In the genomic region with DNA sequence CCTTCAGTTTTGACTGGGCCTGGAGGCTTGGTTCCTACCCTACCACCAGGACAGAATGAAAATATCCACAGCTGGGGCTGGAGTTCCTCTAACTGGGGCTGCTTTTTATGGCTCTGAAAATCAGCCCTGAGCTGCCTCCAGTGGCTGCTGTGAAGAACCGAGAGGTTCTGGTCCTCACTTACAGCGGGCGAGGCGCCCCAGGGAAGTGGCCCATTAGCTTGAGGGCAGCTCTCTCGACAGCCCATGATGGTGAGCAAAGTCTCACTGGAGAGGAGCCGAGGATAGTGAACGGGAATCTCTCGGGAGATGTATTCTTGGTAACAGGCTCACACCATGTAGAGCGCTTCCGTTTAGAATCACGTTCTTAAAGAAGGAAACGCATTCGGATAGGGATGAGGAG, we compare ENCODE assay signal across 15 cellular contexts.
DNase-seq lines count a peak whose midpoint lies in the region; ATAC-seq, FAIRE-seq and TF ChIP-seq lines count a peak whose summit lies in the region.
"Had no signal": no experiment of that assay in that cellular context is flagged by ENCODE, and none has a peak within 500 bp of the region (broad histone marks: within the 10 kb centered on the region; RNA-seq: fewer than 3 reads in every experiment).

No MANE protein-coding gene starts in this region.

- H3K4me3 ChIP-seq in AG10803 (ENCODE audit: low read length), result no peak overlapping the region
- H3K4me3 ChIP-seq in GM23248, result no peak overlapping the region
- no peak overlapping the region for H3K4me3 ChIP-seq in kidney (ENCODE audit: low read length in 2 of 2)
- H3K4me3 ChIP-seq in aorta (ENCODE audit: low read length in 2 of 2), result no peak overlapping the region
- H3K4me3 ChIP-seq: BLaER1, Peyer's patch had no signal

- no peaks in the 10 kb centered on the region for H3F3A ChIP-seq in GM23248 (ENCODE audit: insufficient read depth)

- H3K79me2 ChIP-seq in GM23248 (ENCODE audit: insufficient read depth), result no peaks in the 10 kb centered on the region

- H4K20me1 ChIP-seq in GM23248 (ENCODE audit: insufficient read depth), result no peaks in the 10 kb centered on the region
- H4K20me1 ChIP-seq: BLaER1 had no signal

- intact Hi-C loops in kidney (cut with DNase I) (no loop called here), aorta (cut with DNase I) (no loop called here)

- H3K9me3 ChIP-seq in GM23248 (ENCODE audit: low read depth) (no peaks in the 10 kb centered on the region), kidney (ENCODE audit: control insufficient read depth in 1 of 2, low read length in 2 of 2) (no peaks in the 10 kb centered on the region), aorta (ENCODE audit: control insufficient read depth, low read length) (no peaks in the 10 kb centered on the region)
- H3K9me3 ChIP-seq: BLaER1, Peyer's patch had no signal

- H3K9me3 Mint-ChIP-seq in chondrocyte (ENCODE audit: low read depth), result no peaks in the 10 kb centered on the region
- H3K9me3 Mint-ChIP-seq: CD8-positive, alpha-beta memory T cell had no signal

- FAIRE-seq in kidney (lab: Jason Lieb, UNC), result no peak

- H3K4me1 Mint-ChIP-seq in chondrocyte (ENCODE audit: low read depth), result peaks cover 8% of the 10 kb centered on the region
- H3K4me1 Mint-ChIP-seq: CD8-positive, alpha-beta memory T cell had no signal

- no peak overlapping the region for H3K27ac Mint-ChIP-seq in chondrocyte (ENCODE audit: unreplicated experiment)
- H3K27ac Mint-ChIP-seq: CD8-positive, alpha-beta memory T cell had no signal

- TF ChIP-seq CTCF in AG10803 (conservative IDR thresholded peaks at IDR 0.05; ENCODE audit: low read length) (peak; percentile 12; the same call in 1 of the 2 replicates), chondrocyte (IDR thresholded peaks at IDR 0.05) (peak; percentile 11), kidney (IDR thresholded peaks at IDR 0.05; ENCODE audit: borderline replicate concordance, extremely low read depth, insufficient read depth) (no peak)

- no peak for ATAC-seq in aorta (ENCODE audit: low FRiP score)

- H3K27me3 ChIP-seq in GM23248 (replicated peaks; ENCODE audit: insufficient read depth), result no peaks in the 10 kb centered on the region
- H3K27me3 ChIP-seq in aorta (ENCODE audit: control insufficient read depth in 1 of 2, insufficient read depth in 2 of 2, low read length in 1 of 2), result no peaks in the 10 kb centered on the region
- H3K27me3 ChIP-seq: BLaER1, Peyer's patch had no signal

- H2AFZ ChIP-seq in GM23248, result peak overlapping the region; percentile 65

- H3K9ac ChIP-seq in GM23248 (no peak overlapping the region), kidney (ENCODE audit: low read length in 2 of 2) (no peak overlapping the region)
- H3K9ac ChIP-seq: BLaER1 had no signal

- H3K4me1 ChIP-seq in GM23248 (ENCODE audit: insufficient read depth) (peaks cover 11% of the 10 kb centered on the region), kidney (ENCODE audit: control insufficient read depth in 1 of 2, insufficient read depth in 1 of 2, low read depth in 1 of 2, low read length in 2 of 2) (no peaks in the 10 kb centered on the region), aorta (ENCODE audit: control insufficient read depth in 1 of 2, insufficient read depth in 2 of 2, low read length in 2 of 2) (no peaks in the 10 kb centered on the region)
- H3K4me1 ChIP-seq: BLaER1 had no signal

- H3K4me2 ChIP-seq in GM23248 (ENCODE audit: unreplicated experiment), result peak overlapping the region; percentile 13
- H3K4me2 ChIP-seq: BLaER1 had no signal

- peaks cover 20% of the 10 kb centered on the region for H3K36me3 Mint-ChIP-seq in chondrocyte (ENCODE audit: low read depth)
- H3K36me3 Mint-ChIP-seq: CD8-positive, alpha-beta memory T cell had no signal

- no peaks in the 10 kb centered on the region for H3K36me3 ChIP-seq in GM23248 (ENCODE audit: low read depth)
- no peaks in the 10 kb centered on the region for H3K36me3 ChIP-seq in kidney (ENCODE audit: control insufficient read depth in 1 of 2, insufficient read depth in 2 of 2, low read length in 2 of 2)
- H3K36me3 ChIP-seq in aorta (ENCODE audit: control insufficient read depth in 1 of 2, insufficient read depth in 2 of 2, low read length in 1 of 2), result no peaks in the 10 kb centered on the region
- H3K36me3 ChIP-seq: BLaER1, Peyer's patch had no signal

- no peaks in the 10 kb centered on the region for H3K27me3 Mint-ChIP-seq in chondrocyte (ENCODE audit: low read depth)

- H3K9me2 ChIP-seq in GM23248 (ENCODE audit: insufficient read depth), result no peaks in the 10 kb centered on the region

- H3K4me3 Mint-ChIP-seq in chondrocyte (ENCODE audit: unreplicated experiment), result no peak overlapping the region
- H3K4me3 Mint-ChIP-seq: CD8-positive, alpha-beta memory T cell had no signal

- DNase-seq in AG10803 (ENCODE audit: low read depth) (peak; percentile 21), GM23248 (peak; percentile 12), chondrocyte (ENCODE audit: low spot score) (no peak), kidney (peak; percentile 67), occipital lobe (lab: John Stamatoyannopoulos, UW) (no peak), aorta (no peak), NCI-H526 treated with DMSO at 0.1 percent for 48 hours (lab: John Stamatoyannopoulos, UW) (no peak)
- DNase-seq: CD8-positive, alpha-beta memory T cell; HCEC 1CT; NCI-H1417; NCI-H1930; NCI-H2171 treated with DMSO at 0.1 percent for 48 hours; Peyer's patch; SHP77 treated with DMSO at 0.1 percent for 48 hours had no signal

- H3K27ac ChIP-seq in GM23248 (no peak overlapping the region), kidney (ENCODE audit: low read depth in 2 of 2, low read length in 2 of 2) (no peak overlapping the region), aorta (ENCODE audit: low read depth in 1 of 2, low read length in 2 of 2) (no peak overlapping the region)
- H3K27ac ChIP-seq: BLaER1, Peyer's patch had no signal

- 52 to 53% methylated on average over 13 of the region's 13 CpGs for WGBS in GM23248 (ENCODE audit: low coverage in 1 of 2, low lambda C conversion rate in 2 of 2, missing lambda C conversion rate in 2 of 2), 2 experiments
- whole genome bisulfite sequencing in aorta, 2 donors, result 83 to 84% methylated on average over 13 of the region's 13 CpGs

- in situ Hi-C loops in GM23248 (cut with MboI), result no loop called here

Comparison
In these comparisons a context has a peak if more than half of its experiments do, and no peak if none do; other contexts are left out.
1. DNase-seq: peak in AG10803 (single experiment), GM23248 (single experiment) and kidney (single experiment); none in chondrocyte (single experiment), occipital lobe (single experiment), aorta (0 of 2) and NCI-H526 treated with DMSO at 0.1 percent for 48 hours (single experiment).